In genomic region chr17:12637745-12638651, GRCh38 we compare ENCODE assay signal across 1 cellular context.
TF ChIP-seq lines count a peak whose summit lies in the region.

No MANE protein-coding gene starts in this region.

TF ChIP-seq in H1, 55 proteins besides CTCF, POLR2A, EP300 and RAD21:
- peak; percentile 69; the same call in 1 of the 2 replicates for TF ChIP-seq KDM1A (IDR thresholded peaks at IDR 0.05; ENCODE audit: borderline replicate concordance, low read length)
- TF ChIP-seq YY1 (IDR thresholded peaks at IDR 0.05; ENCODE audit: low read depth, low read length), result no peak
